Comparison of ENCODE assay signal across 8 cellular contexts in the genomic region with DNA sequence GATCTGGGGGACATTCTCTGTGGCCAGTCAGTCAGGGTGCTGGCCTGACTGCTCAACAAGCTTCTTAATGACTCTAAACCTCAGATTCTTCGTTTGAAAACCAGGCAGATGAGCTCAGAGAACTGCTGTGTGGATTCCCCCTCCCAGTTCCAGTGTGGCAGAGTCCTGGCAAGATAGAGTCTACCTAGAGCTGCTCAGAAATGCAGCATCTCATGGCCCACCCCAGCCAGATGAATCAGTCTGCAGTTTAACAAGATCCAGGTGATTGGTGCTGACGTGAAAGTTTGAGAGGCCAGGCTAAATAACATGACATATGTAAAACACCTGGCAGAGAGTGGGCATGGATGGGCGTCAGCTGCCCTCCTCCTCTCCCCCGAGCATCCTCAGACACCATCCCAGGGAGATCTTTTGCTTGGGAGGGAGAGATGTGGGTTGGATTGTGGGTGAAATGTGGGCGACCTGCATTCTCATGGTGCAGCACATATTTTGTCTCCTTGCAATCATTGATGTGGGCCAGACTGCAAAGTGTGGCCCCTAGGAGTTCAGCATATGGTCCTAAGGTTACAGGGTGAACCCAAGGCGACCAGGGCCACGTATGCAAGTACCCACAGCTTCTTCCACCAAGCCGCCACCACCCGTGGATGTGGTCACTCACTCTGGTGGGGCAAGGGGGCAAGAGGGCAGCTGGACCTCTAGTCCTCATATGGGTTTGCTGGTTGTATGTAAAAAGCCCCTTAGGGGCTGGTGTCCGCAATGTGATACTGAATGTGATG. TPM values are rescaled to one million over a fixed set of nuclear protein-coding genes. Genes with fewer than 3 reads are reported as not detected.
DNase-seq lines count a peak whose midpoint lies in the region; TF ChIP-seq lines count a peak whose summit lies in the region.

No MANE protein-coding gene starts in this region.

- peaks cover 3% of the 10 kb centered on the region for H3K27me3 Mint-ChIP-seq in activated CD4-positive, alpha-beta T cell treated with anti-CD3 and anti-CD28 coated beads, Interleukin-2, amount 10 ng/mL, durations not matched to agents 7 days and 5 days

- peaks cover 42% of the 10 kb centered on the region for H3F3A ChIP-seq in SK-N-SH (replicated peaks; ENCODE audit: insufficient read depth)

- H3K36me3 Mint-ChIP-seq in activated CD4-positive, alpha-beta T cell treated with anti-CD3 and anti-CD28 coated beads, Interleukin-2, amount 10 ng/mL, durations not matched to agents 7 days and 5 days (ENCODE audit: low read depth): no peaks in the 10 kb centered on the region

- H3K9ac ChIP-seq in SK-N-SH: no peak overlapping the region

- H3K9me2 ChIP-seq in SK-N-SH: no peaks in the 10 kb centered on the region

- intact Hi-C loops in spleen (cut with DNase I; ENCODE audit: low total_unique reads): no loop called here

- H3K79me2 ChIP-seq in SK-N-SH (ENCODE audit: insufficient read depth): no peaks in the 10 kb centered on the region

- no peak overlapping the region for H2AFZ ChIP-seq in SK-N-SH (ENCODE audit: low read depth)

- TF ChIP-seq EP300 in SK-N-SH (IDR thresholded peaks at IDR 0.05; ENCODE audit: borderline replicate concordance in 1 of 2, low read depth in 1 of 2, low read length in 1 of 2): no peak

- no peaks in the 10 kb centered on the region for H3K9me3 ChIP-seq in SK-N-SH
- H3K9me3 ChIP-seq in spleen: no peaks in the 10 kb centered on the region

- no peaks in the 10 kb centered on the region for H4K20me1 ChIP-seq in SK-N-SH (ENCODE audit: insufficient read depth)

- no peaks in the 10 kb centered on the region for H3K36me3 ChIP-seq in SK-N-SH (replicated peaks in 1 of 2; ENCODE audit: control insufficient read depth in 1 of 2, insufficient read depth in 2 of 2, low read length in 1 of 2)
- H3K36me3 ChIP-seq in spleen: no peaks in the 10 kb centered on the region

- no peaks in the 10 kb centered on the region for H3K27me3 ChIP-seq in SK-N-SH (ENCODE audit: insufficient read depth)
- peaks cover 0 to 6% (median 0%) of the 10 kb centered on the region in 7 donors for H3K27me3 ChIP-seq in spleen (replicated peaks in 1 of 7)

- no peak overlapping the region for H3K27ac Mint-ChIP-seq in activated CD4-positive, alpha-beta T cell treated with anti-CD3 and anti-CD28 coated beads, Interleukin-2, amount 10 ng/mL, durations not matched to agents 7 days and 5 days

- 76% methylated on average over 10 of the region's 10 CpGs for WGBS in SK-N-SH (ENCODE audit: low lambda C conversion rate)
- WGBS in spleen, 5 donors: 84 to 91% (median 86%) methylated on average over 10 of the region's 10 CpGs

- H3K4me3 ChIP-seq in SK-N-SH (ENCODE audit: low read depth in 2 of 2, low read length in 1 of 2) (no peak overlapping the region), spleen (no peak overlapping the region)

- CTCF ChIA-PET in activated CD4-positive, alpha-beta T cell treated with anti-CD3 and anti-CD28 coated beads, Interleukin-2, amount 10 ng/mL, durations not matched to agents 7 days and 5 days (lab: Charles Lee): interaction anchor here (0.8 to 2.7 kb wide), 9 partner anchors 11 to 90 kb away, joined by 3 to 10 read pairs (median 3); no protein-coding TSS in a partner anchor
- CTCF ChIA-PET in SK-N-SH (lab: Yijun Ruan, JAX): interaction anchor here (0.7 to 4.0 kb wide), 7 partner anchors 15 to 81 kb away, joined by 3 to 22 read pairs (median 6); no protein-coding TSS in a partner anchor

- TF ChIP-seq POLR2A in spleen (IDR thresholded peaks at IDR 0.05): no peak

- DNase-seq in activated CD4-positive, alpha-beta T cell treated with anti-CD3 and anti-CD28 coated beads, Interleukin-2, amount 10 ng/mL, durations not matched to agents 7 days and 5 days: no peak
- DNase-seq in activated CD4-positive, alpha-beta T cell treated with anti-CD3 and anti-CD28 coated beads, Interleukin-2, amount 50 U/mL, for 1 hour: no peak
- DNase-seq in SK-N-SH: no peak
- DNase-seq in fibroblast of peridontal ligament (ENCODE audit: extremely low read depth): peak; percentile 29
- DNase-seq in spleen: peak; percentile 78
- DNase-seq in LoVo (ENCODE audit: low spot score): no peak
- no peak for DNase-seq in NCI-H2029 (lab: John Stamatoyannopoulos, UW)
- no peak for DNase-seq in ACHN

- peaks cover 49% of the 10 kb centered on the region for H3K4me1 Mint-ChIP-seq in activated CD4-positive, alpha-beta T cell treated with anti-CD3 and anti-CD28 coated beads, Interleukin-2, amount 10 ng/mL, durations not matched to agents 7 days and 5 days

- H3K27ac ChIP-seq in SK-N-SH (ENCODE audit: low read depth in 2 of 2, low read length in 1 of 2): peak overlapping the region in 1 of 2 experiments; percentile 33; a peak in 2 of 4 replicates
- H3K27ac ChIP-seq in spleen: peak overlapping the region in 4 of 8 donors; percentile 18 to 92 (median 63)

- no peaks in the 10 kb centered on the region for H3K9me3 Mint-ChIP-seq in activated CD4-positive, alpha-beta T cell treated with anti-CD3 and anti-CD28 coated beads, Interleukin-2, amount 10 ng/mL, durations not matched to agents 7 days and 5 days

- H3K4me2 ChIP-seq in SK-N-SH: no peak overlapping the region

- TF ChIP-seq CTCF in SK-N-SH (IDR thresholded peaks at IDR 0.05) (no peak), spleen (IDR thresholded peaks at IDR 0.05 in 8 of 11, conservative IDR thresholded peaks at IDR 0.05 in 3 of 11) (no peak)

- peak overlapping the region; percentile 9 for H3K4me3 Mint-ChIP-seq in activated CD4-positive, alpha-beta T cell treated with anti-CD3 and anti-CD28 coated beads, Interleukin-2, amount 10 ng/mL, durations not matched to agents 7 days and 5 days

- POLR2A ChIA-PET in activated CD4-positive, alpha-beta T cell treated with anti-CD3 and anti-CD28 coated beads, Interleukin-2, amount 10 ng/mL, durations not matched to agents 7 days and 5 days (lab: Charles Lee): no interaction called here
- POLR2A ChIA-PET in SK-N-SH (lab: Yijun Ruan, JAX): interaction anchor here (0.9 kb wide), 1 partner anchor 17 kb away, joined by 3 read pairs; no protein-coding TSS in a partner anchor

- H3K4me1 ChIP-seq in SK-N-SH (ENCODE audit: control insufficient read depth in 1 of 2, insufficient read depth in 2 of 2, low read depth in 1 of 2, low read length in 1 of 2) (peaks cover 19 to 39% of the 10 kb centered on the region in 2 experiments; a peak in 3 of 4 replicates), spleen (peaks cover 33 to 90% (median 82%) of the 10 kb centered on the region in 6 donors)

- no peak for TF ChIP-seq RAD21 in SK-N-SH (IDR thresholded peaks at IDR 0.05; ENCODE audit: low read length)

- in situ Hi-C loops in ACHN (cut with HindIII; ENCODE audit: low pct_ligation_motif_present, low pct_unique_long_range_greater_than_20kb, low sequenced_read_pairs): no loop called here

TF ChIP-seq in SK-N-SH, 30 proteins besides CTCF, POLR2A, EP300 and RAD21 (continues in another document):
- TF ChIP-seq, protein P1, sequence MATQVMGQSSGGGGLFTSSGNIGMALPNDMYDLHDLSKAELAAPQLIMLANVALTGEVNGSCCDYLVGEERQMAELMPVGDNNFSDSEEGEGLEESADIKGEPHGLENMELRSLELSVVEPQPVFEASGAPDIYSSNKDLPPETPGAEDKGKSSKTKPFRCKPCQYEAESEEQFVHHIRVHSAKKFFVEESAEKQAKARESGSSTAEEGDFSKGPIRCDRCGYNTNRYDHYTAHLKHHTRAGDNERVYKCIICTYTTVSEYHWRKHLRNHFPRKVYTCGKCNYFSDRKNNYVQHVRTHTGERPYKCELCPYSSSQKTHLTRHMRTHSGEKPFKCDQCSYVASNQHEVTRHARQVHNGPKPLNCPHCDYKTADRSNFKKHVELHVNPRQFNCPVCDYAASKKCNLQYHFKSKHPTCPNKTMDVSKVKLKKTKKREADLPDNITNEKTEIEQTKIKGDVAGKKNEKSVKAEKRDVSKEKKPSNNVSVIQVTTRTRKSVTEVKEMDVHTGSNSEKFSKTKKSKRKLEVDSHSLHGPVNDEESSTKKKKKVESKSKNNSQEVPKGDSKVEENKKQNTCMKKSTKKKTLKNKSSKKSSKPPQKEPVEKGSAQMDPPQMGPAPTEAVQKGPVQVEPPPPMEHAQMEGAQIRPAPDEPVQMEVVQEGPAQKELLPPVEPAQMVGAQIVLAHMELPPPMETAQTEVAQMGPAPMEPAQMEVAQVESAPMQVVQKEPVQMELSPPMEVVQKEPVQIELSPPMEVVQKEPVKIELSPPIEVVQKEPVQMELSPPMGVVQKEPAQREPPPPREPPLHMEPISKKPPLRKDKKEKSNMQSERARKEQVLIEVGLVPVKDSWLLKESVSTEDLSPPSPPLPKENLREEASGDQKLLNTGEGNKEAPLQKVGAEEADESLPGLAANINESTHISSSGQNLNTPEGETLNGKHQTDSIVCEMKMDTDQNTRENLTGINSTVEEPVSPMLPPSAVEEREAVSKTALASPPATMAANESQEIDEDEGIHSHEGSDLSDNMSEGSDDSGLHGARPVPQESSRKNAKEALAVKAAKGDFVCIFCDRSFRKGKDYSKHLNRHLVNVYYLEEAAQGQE (IDR thresholded peaks at IDR 0.05; ENCODE audit: low read depth, low read length): no peak
- TF ChIP-seq SMC3 (IDR thresholded peaks at IDR 0.05; ENCODE audit: low read depth, low read length) (no peak), GATA2 (CRISPR knock-in tag; IDR thresholded peaks at IDR 0.05) (no peak), SIN3A (IDR thresholded peaks at IDR 0.05; ENCODE audit: borderline replicate concordance, low read depth, low read length) (no peak), RCOR1 (IDR thresholded peaks at IDR 0.05; ENCODE audit: low read length) (no peak), FOSL2 (IDR thresholded peaks at IDR 0.05; ENCODE audit: borderline replicate concordance, low read depth) (peak; percentile 47; the same call in 1 of the 2 replicates), ELF1 (IDR thresholded peaks at IDR 0.05) (no peak), TCF12 (IDR thresholded peaks at IDR 0.05) (peak; percentile 92), JUND (IDR thresholded peaks at IDR 0.05) (no peak), YY1 (IDR thresholded peaks at IDR 0.05; ENCODE audit: low read depth) (no peak)

RNA-seq across cellular contexts. Expression of gene SOCS3, which starts 19.5 kb away (rescaled TPM):
- 10 to 100 TPM; 22.2 to 24.4 TPM for total RNA-seq in activated CD4-positive, alpha-beta T cell treated with anti-CD3 and anti-CD28 coated beads, Interleukin-2, amount 10 ng/mL, durations not matched to agents 7 days and 5 days
- polyA plus RNA-seq in SK-N-SH (2012; rRNA removed) (24.9 and 26.1 TPM in 2 replicates), spleen (10 to 100 TPM; 10.7 to 22.2 (median 12.2) TPM)
- polyA plus RNA-seq in SK-N-SH (2012; cell fraction: cytosol; rRNA removed): 16.5 and 23.9 TPM in 2 replicates
- 51.0 and 55.2 TPM in 2 replicates for polyA plus RNA-seq in SK-N-SH (2012; cell fraction: nucleus; rRNA removed)
- total RNA-seq in spleen: 100 to 1,000 TPM in 4 of 7 donors, 10 to 100 TPM in 3; 21.4 to 164 (median 103) TPM

RNA-seq across cellular contexts. Expression of gene PGS1, which starts 38.1 kb away (rescaled TPM):
- 10 to 100 TPM; 71.1 to 78.3 TPM for total RNA-seq in activated CD4-positive, alpha-beta T cell treated with anti-CD3 and anti-CD28 coated beads, Interleukin-2, amount 10 ng/mL, durations not matched to agents 7 days and 5 days
- polyA plus RNA-seq in SK-N-SH (2012; rRNA removed) (88.4 and 106 TPM in 2 replicates), spleen (10 to 100 TPM; 20.0 to 34.7 (median 20.5) TPM)
- polyA plus RNA-seq in SK-N-SH (2012; cell fraction: cytosol; rRNA removed): 35.9 and 56.9 TPM in 2 replicates
- 264 and 311 TPM in 2 replicates for polyA plus RNA-seq in SK-N-SH (2012; cell fraction: nucleus; rRNA removed)
- total RNA-seq in spleen: 100 to 1,000 TPM in 6 of 7 donors, 10 to 100 TPM in 1; 60.1 to 217 (median 112) TPM

Comparison
In these comparisons a context has a peak if more than half of its experiments do, and no peak if none do; other contexts are left out.
1. DNase-seq: peak in fibroblast of peridontal ligament (single experiment) and spleen (single experiment); none in activated CD4-positive, alpha-beta T cell treated with anti-CD3 and anti-CD28 coated beads, Interleukin-2, amount 10 ng/mL, durations not matched to agents 7 days and 5 days (single experiment), activated CD4-positive, alpha-beta T cell treated with anti-CD3 and anti-CD28 coated beads, Interleukin-2, amount 50 U/mL, for 1 hour (single experiment), SK-N-SH (single experiment), LoVo (single experiment), NCI-H2029 (single experiment) and ACHN (single experiment).